ENCODE assay signal across 1 cellular context in genomic region chr17:82359451-82360074, GRCh38.
TF ChIP-seq lines count a peak whose summit lies in the region.

No MANE protein-coding gene starts in this region.

TF ChIP-seq in A549, 52 proteins besides CTCF, POLR2A, EP300 and RAD21:
- TF ChIP-seq CHD4 (IDR thresholded peaks at IDR 0.05; ENCODE audit: borderline replicate concordance) = peak; percentile 81; the same call in 1 of the 2 replicates
TF ChIP-seq in A549: peak in this region for 1; not testable (repeated sequence) for 51.
